8 cellular contexts compared by ENCODE assay signal in genomic region chr20:407953-408842, GRCh38. TPM values are rescaled to one million over a fixed set of nuclear protein-coding genes. Genes with fewer than 3 reads are reported as not detected.
DNase-seq lines count a peak whose midpoint lies in the region; ATAC-seq and TF ChIP-seq lines count a peak whose summit lies in the region.

TSS of gene RBCK1 (plus strand) at chr20:408299. CDS start at chr20:408758, 459 bp downstream.

- H3K27me3 Mint-ChIP-seq in activated T-helper 2 cell treated with anti-CD3 and anti-CD28 coated beads, Interferon-gamma antibody, Interleukin-2, Interleukin-4, amounts not matched to agents 10 μg/mL and 5 μg/mL and 100 μg/mL, durations not matched to agents 14 hours and 24 hours and 36 hours (ENCODE audit: low read depth) = no peaks in the 10 kb centered on the region
- no peaks in the 10 kb centered on the region for H3K27me3 Mint-ChIP-seq in nephron (ENCODE audit: low read depth)

- CTCF ChIA-PET in RWPE1 (lab: Yijun Ruan, JAX) = interaction anchor here (1.2 kb wide), 1 partner anchor 23 kb away, joined by 4 read pairs; no protein-coding TSS in a partner anchor

- H3K27me3 ChIP-seq in DND-41 (ENCODE audit: insufficient read depth, low read length, poor library complexity) = no peaks in the 10 kb centered on the region
- H3K27me3 ChIP-seq in KMS-11 (ENCODE audit: insufficient read depth, low read depth) = no peaks in the 10 kb centered on the region

- peak within 1 kb of the TSS; percentile 92 for H3K27ac Mint-ChIP-seq in activated T-helper 2 cell treated with anti-CD3 and anti-CD28 coated beads, Interferon-gamma antibody, Interleukin-2, Interleukin-4, amounts not matched to agents 10 μg/mL and 5 μg/mL and 100 μg/mL, durations not matched to agents 14 hours and 24 hours and 36 hours
- H3K27ac Mint-ChIP-seq in nephron = peak within 1 kb of the TSS; percentile 86 to 93 (median 89)

- peaks cover 39% of the 10 kb centered on the region for H3K4me1 Mint-ChIP-seq in activated T-helper 2 cell treated with anti-CD3 and anti-CD28 coated beads, Interferon-gamma antibody, Interleukin-2, Interleukin-4, amounts not matched to agents 10 μg/mL and 5 μg/mL and 100 μg/mL, durations not matched to agents 14 hours and 24 hours and 36 hours (ENCODE audit: low read depth)
- peaks cover 25% of the 10 kb centered on the region for H3K4me1 Mint-ChIP-seq in nephron

- H3K79me2 ChIP-seq in DND-41 (ENCODE audit: insufficient read depth, low read length) (peaks cover 49% of the 10 kb centered on the region), KMS-11 (ENCODE audit: insufficient read depth, low read depth) (peaks cover 10% of the 10 kb centered on the region; the same call in 1 of the 2 replicates)

- H3K4me1 ChIP-seq in DND-41 (ENCODE audit: insufficient read depth, low read length) (peaks cover 42% of the 10 kb centered on the region), KMS-11 (ENCODE audit: low read depth, poor library complexity, severe bottlenecking) (peaks cover 29% of the 10 kb centered on the region)

- peak within 1 kb of the TSS; percentile 85 for H3K9ac ChIP-seq in DND-41 (ENCODE audit: low read depth, low read length)
- H3K9ac ChIP-seq in KMS-11 = peak within 1 kb of the TSS; percentile 76

- H3K4me3 ChIP-seq in DND-41 (ENCODE audit: low read depth in 1 of 2, low read length in 2 of 2) = peak within 1 kb of the TSS; percentile 49 to 69
- H3K4me3 ChIP-seq in KMS-11 (IDR thresholded peaks at IDR 0.05; ENCODE audit: insufficient read depth, low read depth, low read length) = no peak within 1 kb of the TSS
- H3K4me3 ChIP-seq in fibroblast of pulmonary artery (replicated peaks; ENCODE audit: low read depth, low read length) = peak within 1 kb of the TSS; percentile 94

- H3K4me2 ChIP-seq in DND-41 (ENCODE audit: insufficient read depth, low read length) (peak within 1 kb of the TSS; percentile 91), KMS-11 (peak within 1 kb of the TSS; percentile 80)

- peaks cover 40% of the 10 kb centered on the region for H3K36me3 ChIP-seq in DND-41 (ENCODE audit: insufficient read depth, low read length)
- H3K36me3 ChIP-seq in KMS-11 (ENCODE audit: insufficient read depth) = no peaks in the 10 kb centered on the region

- H3K27ac ChIP-seq in DND-41 (ENCODE audit: low read length) (peak within 1 kb of the TSS; percentile 88), KMS-11 (peak within 1 kb of the TSS; percentile 55), RWPE1 (peak within 1 kb of the TSS; percentile 91)

- peaks cover 11% of the 10 kb centered on the region for H3K9me3 Mint-ChIP-seq in activated T-helper 2 cell treated with anti-CD3 and anti-CD28 coated beads, Interferon-gamma antibody, Interleukin-2, Interleukin-4, amounts not matched to agents 10 μg/mL and 5 μg/mL and 100 μg/mL, durations not matched to agents 14 hours and 24 hours and 36 hours
- H3K9me3 Mint-ChIP-seq in nephron = no peaks in the 10 kb centered on the region

- peak within 1 kb of the TSS; percentile 99 for H3K4me3 Mint-ChIP-seq in activated T-helper 2 cell treated with anti-CD3 and anti-CD28 coated beads, Interferon-gamma antibody, Interleukin-2, Interleukin-4, amounts not matched to agents 10 μg/mL and 5 μg/mL and 100 μg/mL, durations not matched to agents 14 hours and 24 hours and 36 hours (ENCODE audit: low read depth)
- peak within 1 kb of the TSS; percentile 93 to 95 (median 94) for H3K4me3 Mint-ChIP-seq in nephron

- POLR2A ChIA-PET in RWPE1 (lab: Yijun Ruan, JAX; ENCODE audit: low non-redundant PET) = interaction anchor here (0.6 to 1.1 kb wide), 6 partner anchors 9 to 36 kb away, joined by 3 to 7 read pairs (median 4); partner anchors contain the start of gene TRIB3

- intact Hi-C loops in activated T-helper 2 cell treated with anti-CD3 and anti-CD28 coated beads, Interferon-gamma antibody, Interleukin-2, Interleukin-4, amounts not matched to agents 10 μg/mL and 5 μg/mL and 100 μg/mL, durations not matched to agents 14 hours and 24 hours and 36 hours (cut with micrococcal nuclease) = loop anchor here (1.0 to 10.0 kb wide), 7 partner anchors 25 to 134 kb away; partner anchors contain the start of genes CSNK2A1 and TBC1D20

- H4K20me1 ChIP-seq in DND-41 (ENCODE audit: insufficient read depth, low read length) = peaks cover 10% of the 10 kb centered on the region
- no peaks in the 10 kb centered on the region for H4K20me1 ChIP-seq in KMS-11 (ENCODE audit: insufficient read depth)

- peak; percentile 76 for ATAC-seq in DND-41 (ENCODE audit: insufficient read depth, low read depth)
- ATAC-seq in GM21786 (IDR thresholded peaks at IDR 0.05; ENCODE audit: unreplicated experiment) = peak; percentile 64
- ATAC-seq in stimulated activated naive CD8-positive, alpha-beta T cell treated with anti-CD3 and anti-CD28 coated beads, Interleukin-15, Interleukin-2, amounts not matched to agents 100 U/mL and 50 U/mL, for 24 hours = peak; percentile 71

- TF ChIP-seq CTCF in DND-41 (IDR thresholded peaks at IDR 0.05; ENCODE audit: borderline replicate concordance, extremely low read depth, low read length, poor library complexity, severe bottlenecking) (peak; percentile 21), KMS-11 (conservative IDR thresholded peaks at IDR 0.05; ENCODE audit: low read depth, low read length) (no peak), RWPE1 (conservative IDR thresholded peaks at IDR 0.05; ENCODE audit: low read depth) (no peak), fibroblast of pulmonary artery (IDR thresholded peaks at IDR 0.05; ENCODE audit: low read length, missing control alignments) (no peak), nephron (IDR thresholded peaks at IDR 0.05; ENCODE audit: unreplicated experiment in 3 of 3) (no peak)

- H3K9me3 ChIP-seq in DND-41 (ENCODE audit: insufficient read depth, low read length, severe bottlenecking) = no peaks in the 10 kb centered on the region

- DNase-seq in DND-41 = peak; percentile 95
- DNase-seq in RWPE1 (ENCODE audit: low spot score) = peak; percentile 98
- DNase-seq in activated T-helper 2 cell treated with anti-CD3 and anti-CD28 coated beads, Interferon-gamma antibody, Interleukin-2, Interleukin-4, amounts not matched to agents 10 μg/mL and 5 μg/mL and 100 μg/mL, durations not matched to agents 14 hours and 24 hours and 36 hours (ENCODE audit: low spot score) = peak; percentile 90
- peak; percentile 76 for DNase-seq in fibroblast of pulmonary artery (ENCODE audit: low read depth)
- DNase-seq in stimulated activated naive CD8-positive, alpha-beta T cell treated with anti-CD3 and anti-CD28 coated beads, Interleukin-15, Interleukin-2, amounts not matched to agents 100 U/mL and 50 U/mL, for 24 hours = peak; percentile 90

- H3K36me3 Mint-ChIP-seq in activated T-helper 2 cell treated with anti-CD3 and anti-CD28 coated beads, Interferon-gamma antibody, Interleukin-2, Interleukin-4, amounts not matched to agents 10 μg/mL and 5 μg/mL and 100 μg/mL, durations not matched to agents 14 hours and 24 hours and 36 hours (ENCODE audit: low read depth) = peaks cover 45% of the 10 kb centered on the region
- peaks cover 37% of the 10 kb centered on the region for H3K36me3 Mint-ChIP-seq in nephron (ENCODE audit: low read depth)

- H2AFZ ChIP-seq in DND-41 (ENCODE audit: low read depth, low read length) (peak within 1 kb of the TSS; percentile 85), KMS-11 (ENCODE audit: low read depth) (peak within 1 kb of the TSS; percentile 70)

RNA-seq across cellular contexts. Expression of gene RBCK1, which starts in this region (rescaled TPM):
- total RNA-seq in activated T-helper 2 cell treated with anti-CD3 and anti-CD28 coated beads, Interferon-gamma antibody, Interleukin-2, Interleukin-4, amounts not matched to agents 10 μg/mL and 5 μg/mL and 100 μg/mL, durations not matched to agents 14 hours and 24 hours and 36 hours = 112 and 118 TPM in 2 replicates
